ENCODE assay signal across 22 cellular contexts in the genomic region with DNA sequence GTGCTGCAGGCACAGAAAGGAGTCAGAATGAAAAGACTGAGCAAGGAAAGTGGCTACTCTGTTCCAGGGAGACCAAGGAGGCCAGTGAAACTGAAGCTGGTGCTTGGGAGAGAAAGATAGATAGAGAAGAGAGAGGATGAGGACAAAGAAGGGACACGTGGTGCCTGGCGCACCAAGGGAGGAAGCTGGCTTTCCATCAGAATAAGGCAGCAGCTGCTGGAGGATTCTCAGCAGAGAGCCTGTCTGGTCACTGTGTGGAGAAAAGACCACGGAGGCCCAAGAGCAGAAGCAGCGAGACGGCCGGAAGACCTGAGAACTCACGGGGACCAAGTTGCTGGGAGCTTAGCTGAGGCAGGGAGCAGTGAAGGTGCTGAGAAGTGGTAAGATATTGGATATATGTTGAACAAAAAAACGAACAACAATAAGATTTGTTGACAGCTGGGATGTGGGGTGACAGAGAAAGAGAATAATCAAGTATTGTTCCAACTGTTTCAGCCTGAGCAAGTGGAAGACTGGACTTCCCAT.
DNase-seq lines count a peak whose midpoint lies in the region; ATAC-seq, FAIRE-seq and TF ChIP-seq lines count a peak whose summit lies in the region.
"Had no signal": no experiment of that assay in that cellular context is flagged by ENCODE, and none has a peak within 500 bp of the region (broad histone marks: within the 10 kb centered on the region; RNA-seq: fewer than 3 reads in every experiment).

No MANE protein-coding gene starts in this region.

- no peak overlapping the region for H4K8ac ChIP-seq in H1 (ENCODE audit: extremely low read depth, insufficient read depth, low read length)
- no peak overlapping the region for H4K8ac ChIP-seq in mesenchymal stem cell (ENCODE audit: low read length)

- FAIRE-seq in H1 (lab: Jason Lieb, UNC), result no peak
- FAIRE-seq: GM19239 had no signal

- H4K20me1 ChIP-seq in H1 (replicated peaks in 1 of 2; ENCODE audit: control insufficient read depth in 1 of 2, insufficient read depth in 2 of 2, low read length in 2 of 2), result no peaks in the 10 kb centered on the region
- H4K20me1 ChIP-seq: BLaER1 had no signal

- no peak for TF ChIP-seq POLR2A in H1 (IDR thresholded peaks at IDR 0.05; ENCODE audit: control extremely low read depth in 1 of 2, low read depth in 2 of 2, low read length in 2 of 2)

- H3K23ac ChIP-seq in H1 (ENCODE audit: insufficient read length), result no peak overlapping the region
- peak overlapping the region in 1 of 2 experiments; percentile 31 for H3K23ac ChIP-seq in mesenchymal stem cell (ENCODE audit: low read length in 2 of 2)

- peaks cover 0 to 6% (median 0%) of the 10 kb centered on the region in 11 donors for H3K9me3 Mint-ChIP-seq in naive thymus-derived CD4-positive, alpha-beta T cell
- H3K9me3 Mint-ChIP-seq: H9, HFFc6 had no signal

- H3K9me3 ChIP-seq in HEK293 (ENCODE audit: control insufficient read depth, insufficient read depth, low read depth, low read length) (no peaks in the 10 kb centered on the region), H1 (ENCODE audit: insufficient read depth in 2 of 2, low read depth in 1 of 2, low read length in 1 of 2) (no peaks in the 10 kb centered on the region), mesenchymal stem cell (ENCODE audit: control insufficient read depth, low read length) (no peaks in the 10 kb centered on the region)
- H3K9me3 ChIP-seq in naive thymus-derived CD4-positive, alpha-beta T cell (ENCODE audit: control insufficient read depth in 2 of 3, low read length in 3 of 3), result no peaks in the 10 kb centered on the region
- H3K9me3 ChIP-seq: BLaER1 had no signal

- peak overlapping the region; percentile 77 for H4K91ac ChIP-seq in H1 (replicated peaks; ENCODE audit: insufficient read length, low read length)
- H4K91ac ChIP-seq in mesenchymal stem cell (ENCODE audit: low read length), result peak overlapping the region; percentile 59

- H3K27ac ChIP-seq in HEK293 (ENCODE audit: extremely low read depth, low read depth, low read length) (peak overlapping the region; percentile 31; the same call in 1 of the 2 replicates), H1 (ENCODE audit: low read depth, low read length) (no peak overlapping the region), mesenchymal stem cell (ENCODE audit: low read length, poor library complexity, severe bottlenecking) (no peak overlapping the region), substantia nigra (ENCODE audit: low read depth, low read length, poor library complexity, severe bottlenecking) (peak overlapping the region; percentile 89)
- H3K27ac ChIP-seq in naive thymus-derived CD4-positive, alpha-beta T cell (ENCODE audit: low read depth, low read length), result no peak overlapping the region
- H3K27ac ChIP-seq: BLaER1 had no signal

- CTCF ChIA-PET in HEK293 (lab: Yijun Ruan, JAX), result interaction anchor here (1.6 kb wide), 1 partner anchor 70 kb away, joined by 4 read pairs; no protein-coding TSS in a partner anchor
- CTCF ChIA-PET in H1 (lab: Charles Lee; ENCODE audit: partially characterized antibody), result interaction anchor here (0.6 to 1.2 kb wide), 3 partner anchors 15 to 164 kb away, joined by 3 read pairs; no protein-coding TSS in a partner anchor
- CTCF ChIA-PET in naive thymus-derived CD4-positive, alpha-beta T cell (lab: Charles Lee), result no interaction called here

- no peak for TF ChIP-seq RAD21 in H1 (IDR thresholded peaks at IDR 0.05 in 1 of 2, conservative IDR thresholded peaks at IDR 0.05 in 1 of 2; ENCODE audit: low read depth in 2 of 2, low read length in 2 of 2)

- no peak overlapping the region for H3K56ac ChIP-seq in H1 (replicated peaks; ENCODE audit: insufficient read length, low read depth, low read length)

- intact Hi-C loops in naive thymus-derived CD4-positive, alpha-beta T cell (cut with micrococcal nuclease), result no loop called here

- H2BK12ac ChIP-seq in H1 (ENCODE audit: low read depth, low read length), result no peak overlapping the region
- H2BK12ac ChIP-seq in mesenchymal stem cell (ENCODE audit: low read length in 2 of 2), result peak overlapping the region; percentile 59 to 93

- H3K27me3 Mint-ChIP-seq in naive thymus-derived CD4-positive, alpha-beta T cell, result no peaks in the 10 kb centered on the region
- H3K27me3 Mint-ChIP-seq: CD4-positive, CD25-positive, alpha-beta regulatory T cell had no signal

- TF ChIP-seq CTCF in HEK293 (tag by site-specific recombination; IDR thresholded peaks at IDR 0.05), result no peak
- TF ChIP-seq CTCF in H1 (IDR thresholded peaks at IDR 0.05; ENCODE audit: control extremely low read depth in 1 of 3, insufficient read depth in 1 of 3, low read depth in 1 of 3, low read length in 3 of 3), result no peak

- no peak overlapping the region for H4K5ac ChIP-seq in H1 (ENCODE audit: insufficient read length, low read depth, low read length)

- TF ChIP-seq EP300 in H1 (IDR thresholded peaks at IDR 0.05; ENCODE audit: borderline replicate concordance in 1 of 2, low read depth in 2 of 2, low read length in 2 of 2), result no peak

- H3K79me2 ChIP-seq in H1 (ENCODE audit: control insufficient read depth in 1 of 2, insufficient read depth in 2 of 2, low read length in 2 of 2), result no peaks in the 10 kb centered on the region

- no peak overlapping the region for H2BK20ac ChIP-seq in H1 (ENCODE audit: low read length)

- DNase-seq in H1 (ENCODE audit: low read depth in 1 of 2, low spot score in 2 of 2), result no peak
- no peak for DNase-seq in mesenchymal stem cell
- DNase-seq in substantia nigra (lab: John Stamatoyannopoulos, UW), result peak in 29 of 49 donors; percentile 4 to 52 (median 20)
- DNase-seq in activated CD4-positive, CD25-positive, alpha-beta regulatory T cell treated with anti-CD3 and anti-CD28 coated beads, Interleukin-2, amount 50 U/mL, for 72 hours, result no peak
- DNase-seq in naive thymus-derived CD4-positive, alpha-beta T cell, result no peak
- DNase-seq: CD4-positive, CD25-positive, alpha-beta regulatory T cell; DMS153; H9; HFFc6; NCI-H1048; NCI-H1417; NCI-H1694; NCI-H2029 treated with DMSO at 0.1 percent for 48 hours; NCI-H446 treated with DMSO at 0.1 percent for 48 hours; NCI-H526; NCI-H82; NK-92 treated with Interleukin-12 subunit alpha and Interleukin-12 subunit beta, amount 100 ng/mL, for 24 hours; PC-3 had no signal

- H3K36me3 ChIP-seq in HEK293 (ENCODE audit: control insufficient read depth in 2 of 2, insufficient read depth in 1 of 2, low read length in 2 of 2) (no peaks in the 10 kb centered on the region), H1 (ENCODE audit: control insufficient read depth in 2 of 4, insufficient read depth in 4 of 4, low read length in 3 of 4) (no peaks in the 10 kb centered on the region), mesenchymal stem cell (ENCODE audit: control insufficient read depth in 1 of 2, insufficient read depth in 2 of 2, low read depth in 1 of 2, low read length in 2 of 2) (no peaks in the 10 kb centered on the region)
- no peaks in the 10 kb centered on the region for H3K36me3 ChIP-seq in naive thymus-derived CD4-positive, alpha-beta T cell (ENCODE audit: control insufficient read depth in 2 of 3, insufficient read depth in 3 of 3, low read length in 3 of 3)
- H3K36me3 ChIP-seq: BLaER1 had no signal

- H3K4me1 ChIP-seq in HEK293 (ENCODE audit: control insufficient read depth, insufficient read depth, low read length) (peaks cover 25% of the 10 kb centered on the region), H1 (replicated peaks in 1 of 4; ENCODE audit: control insufficient read depth in 3 of 4, insufficient read depth in 4 of 4, low read length in 3 of 4) (peaks cover 0 to 7% (median 3%) of the 10 kb centered on the region in 4 experiments; a peak in 5 of 7 replicates), mesenchymal stem cell (ENCODE audit: control insufficient read depth, insufficient read depth, low read depth, low read length) (peaks cover 5% of the 10 kb centered on the region)
- no peaks in the 10 kb centered on the region for H3K4me1 ChIP-seq in naive thymus-derived CD4-positive, alpha-beta T cell (ENCODE audit: control insufficient read depth in 2 of 2, insufficient read depth in 2 of 2, low read length in 2 of 2)
- H3K4me1 ChIP-seq: BLaER1 had no signal

- POLR2A ChIA-PET in HEK293 (lab: Yijun Ruan, JAX), result no interaction called here
- POLR2A ChIA-PET in H1 (lab: Charles Lee; ENCODE audit: partially characterized antibody), result no interaction called here
- POLR2A ChIA-PET in naive thymus-derived CD4-positive, alpha-beta T cell (lab: Charles Lee), result no interaction called here

- H3K4me1 Mint-ChIP-seq in naive thymus-derived CD4-positive, alpha-beta T cell, result no peaks in the 10 kb centered on the region
- H3K4me1 Mint-ChIP-seq: CD4-positive, CD25-positive, alpha-beta regulatory T cell had no signal

- H2BK15ac ChIP-seq in H1 (ENCODE audit: low read length), result no peak overlapping the region
- peak overlapping the region; percentile 73 for H2BK15ac ChIP-seq in mesenchymal stem cell (ENCODE audit: low read depth, poor library complexity, severe bottlenecking)

- no peak overlapping the region for H3K27ac Mint-ChIP-seq in naive thymus-derived CD4-positive, alpha-beta T cell
- H3K27ac Mint-ChIP-seq: CD4-positive, CD25-positive, alpha-beta regulatory T cell; H9; HFFc6 had no signal

- no peak overlapping the region for H3K14ac ChIP-seq in H1 (ENCODE audit: insufficient read length)
- H3K14ac ChIP-seq in mesenchymal stem cell (ENCODE audit: low read length in 2 of 2), result peak overlapping the region in 1 of 2 experiments; percentile 18

- no peak overlapping the region for H3K9ac ChIP-seq in H1 (replicated peaks in 1 of 4; ENCODE audit: extremely low read depth in 1 of 4, low read depth in 3 of 4, low read length in 3 of 4)
- H3K9ac ChIP-seq in mesenchymal stem cell (ENCODE audit: low read length), result no peak overlapping the region
- H3K9ac ChIP-seq: BLaER1 had no signal

- H3K27me3 ChIP-seq in H1 (replicated peaks in 1 of 4; ENCODE audit: control insufficient read depth in 3 of 4, extremely low read depth in 1 of 4, insufficient read depth in 3 of 4, low read length in 3 of 4) (no peaks in the 10 kb centered on the region), mesenchymal stem cell (ENCODE audit: control insufficient read depth in 1 of 2, insufficient read depth in 1 of 2, low read length in 2 of 2) (no peaks in the 10 kb centered on the region)
- H3K27me3 ChIP-seq in naive thymus-derived CD4-positive, alpha-beta T cell (ENCODE audit: control insufficient read depth in 2 of 2, insufficient read depth in 2 of 2, low read length in 2 of 2), result no peaks in the 10 kb centered on the region
- H3K27me3 ChIP-seq: BLaER1 had no signal

- no peak overlapping the region for H2AK5ac ChIP-seq in H1 (ENCODE audit: low read depth, low read length)
- H2AK5ac ChIP-seq in mesenchymal stem cell (ENCODE audit: low read length, severe bottlenecking), result peak overlapping the region; percentile 13

- H3K4me2 ChIP-seq in H1 (ENCODE audit: insufficient read depth in 1 of 2, low read depth in 2 of 2, low read length in 2 of 2), result no peak overlapping the region
- H3K4me2 ChIP-seq in mesenchymal stem cell (ENCODE audit: low read length, poor library complexity, severe bottlenecking), result no peak overlapping the region
- H3K4me2 ChIP-seq: BLaER1 had no signal

- H2BK120ac ChIP-seq in H1 (replicated peaks; ENCODE audit: low read depth, low read length), result no peak overlapping the region
- H2BK120ac ChIP-seq in mesenchymal stem cell (ENCODE audit: low read depth, low read length), result no peak overlapping the region

- H3K79me1 ChIP-seq in H1 (ENCODE audit: low read depth, low read length) (no peaks in the 10 kb centered on the region), mesenchymal stem cell (replicated peaks; ENCODE audit: low read length, poor library complexity, severe bottlenecking) (peaks cover 10% of the 10 kb centered on the region)

- 88% methylated on average over 8 of the region's 8 CpGs; no CpG with 5 or more reads in 1 of the 2 experiments for WGBS in H1 (ENCODE audit: extremely low coverage in 1 of 2, insufficient coverage in 1 of 2, insufficient read length in 1 of 2, insufficient replicate concordance in 2 of 2, low coverage in 1 of 2, low lambda C conversion rate in 2 of 2, missing lambda C conversion rate in 1 of 2), 2 experiments
- WGBS in mesenchymal stem cell, result 92% methylated on average over 8 of the region's 8 CpGs

- no peak for ATAC-seq in GM21381 (IDR thresholded peaks at IDR 0.05; ENCODE audit: unreplicated experiment)
- no peak for ATAC-seq in naive thymus-derived CD4-positive, alpha-beta T cell
- ATAC-seq: PC-3 had no signal

- no peak overlapping the region for H3K18ac ChIP-seq in H1 (ENCODE audit: extremely low read depth, low read length)
- peak overlapping the region in 1 of 2 experiments; percentile 76 for H3K18ac ChIP-seq in mesenchymal stem cell (ENCODE audit: low read depth in 1 of 2, low read length in 2 of 2)

- H3K4me3 ChIP-seq in HEK293 (ENCODE audit: low read depth, low read length), result no peak overlapping the region
- no peak overlapping the region for H3K4me3 ChIP-seq in H1 (ENCODE audit: extremely low read depth in 1 of 4, insufficient read depth in 2 of 4, low read depth in 3 of 4, low read length in 4 of 4)
- no peak overlapping the region for H3K4me3 ChIP-seq in mesenchymal stem cell (ENCODE audit: insufficient read depth in 1 of 2, low read depth in 1 of 2, low read length in 2 of 2)
- H3K4me3 ChIP-seq in naive thymus-derived CD4-positive, alpha-beta T cell (ENCODE audit: low read length), result no peak overlapping the region
- H3K4me3 ChIP-seq: BLaER1 had no signal

- no peak overlapping the region for H2BK5ac ChIP-seq in H1 (ENCODE audit: low read depth, low read length)
- H2BK5ac ChIP-seq in mesenchymal stem cell (ENCODE audit: low read depth, low read length, poor library complexity, severe bottlenecking), result no peak overlapping the region

- no peaks in the 10 kb centered on the region for H3K36me3 Mint-ChIP-seq in naive thymus-derived CD4-positive, alpha-beta T cell
- H3K36me3 Mint-ChIP-seq: CD4-positive, CD25-positive, alpha-beta regulatory T cell had no signal

- no peaks in the 10 kb centered on the region for H3K23me2 ChIP-seq in H1 (ENCODE audit: low read depth, low read length)

- no peak overlapping the region for H3K4me3 Mint-ChIP-seq in naive thymus-derived CD4-positive, alpha-beta T cell
- H3K4me3 Mint-ChIP-seq: CD4-positive, CD25-positive, alpha-beta regulatory T cell; H9; HFFc6 had no signal

- no peak overlapping the region for H3K4ac ChIP-seq in H1 (replicated peaks; ENCODE audit: insufficient read length, low read depth, low read length)
- H3K4ac ChIP-seq in mesenchymal stem cell (ENCODE audit: low read depth in 1 of 2, low read length in 2 of 2), result peak overlapping the region in 1 of 2 experiments; percentile 73

- H2AFZ ChIP-seq in H1 (ENCODE audit: low read length), result no peak overlapping the region
- no peak overlapping the region for H2AFZ ChIP-seq in mesenchymal stem cell (ENCODE audit: low read depth, low read length)

Comparison
In these comparisons a context has a peak if more than half of its experiments do, and no peak if none do; other contexts are left out.
1. H3K27ac ChIP-seq: peak in HEK293 (single experiment) and substantia nigra (single experiment); none in H1 (single experiment), mesenchymal stem cell (single experiment) and naive thymus-derived CD4-positive, alpha-beta T cell (single experiment).
2. DNase-seq: peak in substantia nigra (29 of 49); none in H1 (0 of 2), mesenchymal stem cell (single experiment), activated CD4-positive, CD25-positive, alpha-beta regulatory T cell treated with anti-CD3 and anti-CD28 coated beads, Interleukin-2, amount 50 U/mL, for 72 hours (single experiment) and naive thymus-derived CD4-positive, alpha-beta T cell (0 of 9).